In the genomic region with DNA sequence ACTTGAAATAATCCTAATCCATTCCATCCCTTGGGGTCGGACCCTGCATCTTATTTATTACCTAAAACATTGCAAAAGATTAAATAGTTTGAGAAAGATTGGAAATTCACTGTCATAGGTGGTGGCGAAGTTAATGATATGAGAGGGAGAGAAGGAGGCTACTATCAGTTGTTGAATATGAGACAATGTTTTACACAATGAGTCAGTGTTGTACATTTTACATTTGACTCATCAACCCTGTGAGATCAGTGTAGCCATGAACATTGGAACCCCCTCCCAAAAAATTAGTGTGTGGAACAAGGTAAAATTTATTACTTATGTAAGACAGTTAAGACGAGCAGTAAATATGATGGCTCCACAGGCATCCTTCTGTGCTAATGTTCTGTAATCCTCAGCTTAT, we compare ENCODE assay signal across 27 cellular contexts.
A peak's percentile ranks its signal among the peaks of the same experiment; 100 is the strongest.
DNase-seq lines count a peak whose midpoint lies in the region; TF ChIP-seq lines count a peak whose summit lies in the region.
"Had no signal": no experiment of that assay in that cellular context is flagged by ENCODE, and none has a peak within 500 bp of the region (broad histone marks: within the 10 kb centered on the region; RNA-seq: fewer than 3 reads in every experiment).

No MANE protein-coding gene starts in this region.

- no peak overlapping the region for H3K4me3 ChIP-seq in esophagus muscularis mucosa
- H3K4me3 ChIP-seq: A549; BLaER1; BLaER1 treated with 17β-estradiol and CSF1 and Interleukin-3, amounts not matched to agents 10 nM and 100 nM had no signal

- H3K27ac ChIP-seq in esophagus muscularis mucosa (replicated peaks in 1 of 4), result no peak overlapping the region
- H3K27ac ChIP-seq: 22Rv1; A549; BLaER1; BLaER1 treated with 17β-estradiol and CSF1 and Interleukin-3, amounts not matched to agents 10 nM and 100 nM; C4-2B had no signal

- DNase-seq in esophagus muscularis mucosa (ENCODE audit: extremely low spot score) (peak; percentile 17), kidney glomerular epithelial cell (lab: John Stamatoyannopoulos, UW) (no peak)
- DNase-seq: 8988T; ACHN; AML-193; BE2C; C1 segment of cervical spinal cord; Caco-2; Calu3; CD4-positive, alpha-beta memory T cell; CD4-positive, alpha-beta T cell; CD4-positive, CD25-positive, alpha-beta regulatory T cell; CD8-positive, alpha-beta memory T cell; CD8-positive, alpha-beta T cell; COR-L47; DMS 273 treated with DMSO at 0.1 percent for 48 hours; DMS153; DMS53; DMS79; DMS79 treated with DMSO at 0.1 percent for 48 hours; DND-41; EL had no signal

- TF ChIP-seq POLR2A in esophagus muscularis mucosa (IDR thresholded peaks at IDR 0.05; ENCODE audit: low read depth), result no peak

- no peaks in the 10 kb centered on the region for H3K9me3 ChIP-seq in esophagus muscularis mucosa
- H3K9me3 ChIP-seq: BE2C, BLaER1, Caco-2 had no signal

- intact Hi-C loops in esophagus muscularis mucosa (cut with DNase I), result no loop called here

- TF ChIP-seq EP300 in esophagus muscularis mucosa (IDR thresholded peaks at IDR 0.05), result no peak

- no peaks in the 10 kb centered on the region for H3K36me3 ChIP-seq in esophagus muscularis mucosa
- H3K36me3 ChIP-seq: BE2C; BLaER1; BLaER1 treated with 17β-estradiol and CSF1 and Interleukin-3, amounts not matched to agents 10 nM and 100 nM had no signal

- H3K27me3 ChIP-seq in esophagus muscularis mucosa, result no peaks in the 10 kb centered on the region
- H3K27me3 ChIP-seq: BLaER1 had no signal

- H3K4me1 ChIP-seq in esophagus muscularis mucosa, result no peaks in the 10 kb centered on the region
- H3K4me1 ChIP-seq: A549, BE2C, Caco-2 had no signal

- 91% methylated on average over 3 of the region's 3 CpGs for WGBS in esophagus muscularis mucosa

- no peak for TF ChIP-seq CTCF in esophagus muscularis mucosa (IDR thresholded peaks at IDR 0.05)
